In the genomic region with DNA sequence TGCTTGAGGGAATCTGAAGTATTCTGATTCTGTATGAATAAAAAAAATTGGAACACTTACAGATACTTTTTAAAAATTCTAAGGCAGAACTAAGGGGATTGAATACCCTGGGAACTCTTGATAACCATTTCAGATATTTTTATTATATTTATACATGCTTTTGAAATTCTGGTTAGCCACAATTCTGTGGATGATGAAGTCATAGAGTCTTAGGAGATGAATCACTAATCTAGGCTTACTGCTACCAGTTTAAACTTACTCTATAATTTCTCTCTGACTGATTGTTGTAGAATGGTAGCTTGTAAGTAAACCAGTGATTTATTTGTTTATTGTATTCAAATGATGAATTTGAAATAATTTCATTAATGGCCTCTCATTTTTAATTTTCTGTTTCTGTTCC, we compare ENCODE assay signal across 12 cellular contexts. TPM values are rescaled to one million over a fixed set of nuclear protein-coding genes. Genes with fewer than 3 reads are reported as not detected.
DNase-seq lines count a peak whose midpoint lies in the region; ATAC-seq and TF ChIP-seq lines count a peak whose summit lies in the region.
"Had no signal": no experiment of that assay in that cellular context is flagged by ENCODE, and none has a peak within 500 bp of the region (broad histone marks: within the 10 kb centered on the region; RNA-seq: fewer than 3 reads in every experiment).

No MANE protein-coding gene starts in this region.

- in situ Hi-C loops in mammary epithelial cell (cut with MboI; ENCODE audit: low sequenced_read_pairs in 2 of 2) = no loop called here

- H3K4me3 ChIP-seq in mammary epithelial cell (replicated peaks in 1 of 3; ENCODE audit: insufficient read depth in 1 of 3, low read depth in 2 of 3, low read length in 3 of 3) (peak overlapping the region in 1 of 3 experiments; percentile 9), esophagus muscularis mucosa (no peak overlapping the region)
- H3K4me3 ChIP-seq: coronary artery, HAP-1 had no signal

- H3K79me2 ChIP-seq in mammary epithelial cell (ENCODE audit: insufficient read depth, low read length) = no peaks in the 10 kb centered on the region

- H3K9me3 ChIP-seq in mammary epithelial cell (replicated peaks; ENCODE audit: insufficient read depth, low read length) (no peaks in the 10 kb centered on the region), esophagus muscularis mucosa (no peaks in the 10 kb centered on the region)
- H3K9me3 ChIP-seq: HAP-1 had no signal

- H3K9ac ChIP-seq in mammary epithelial cell (ENCODE audit: insufficient read depth, low read length) = no peak overlapping the region

- BruUV-seq in mammary epithelial cell (replicated peaks; lab: Mats Ljungman, UMichigan) = no TSS peak

- CTCF ChIA-PET in mammary epithelial cell (lab: Charles Lee; ENCODE audit: low non-redundant PET) = no interaction called here

- H3K27ac ChIP-seq in mammary epithelial cell (ENCODE audit: insufficient read depth, low read depth, low read length) (peak overlapping the region; percentile 63), esophagus muscularis mucosa (replicated peaks in 1 of 4) (no peak overlapping the region)

- TF ChIP-seq EP300 in esophagus muscularis mucosa (IDR thresholded peaks at IDR 0.05) = no peak

- no peak for TF ChIP-seq CTCF in AG09319 (IDR thresholded peaks at IDR 0.05; ENCODE audit: low read depth, low read length)
- no peak for TF ChIP-seq CTCF in mammary epithelial cell (conservative IDR thresholded peaks at IDR 0.05 in 1 of 2, IDR thresholded peaks at IDR 0.05 in 1 of 2; ENCODE audit: extremely low read depth in 1 of 2, insufficient read depth in 1 of 2, low read depth in 1 of 2, low read length in 2 of 2)
- TF ChIP-seq CTCF in mesothelial cell of epicardium (IDR thresholded peaks at IDR 0.05; ENCODE audit: unreplicated experiment) = no peak
- no peak for TF ChIP-seq CTCF in natural killer cell (IDR thresholded peaks at IDR 0.05)
- no peak for TF ChIP-seq CTCF in esophagus muscularis mucosa (IDR thresholded peaks at IDR 0.05)

- peak overlapping the region; percentile 39 for H3K27ac Mint-ChIP-seq in mesothelial cell of epicardium
- H3K27ac Mint-ChIP-seq in natural killer cell = no peak overlapping the region

- H3K27me3 ChIP-seq in mammary epithelial cell (ENCODE audit: insufficient read depth, low read length) (no peaks in the 10 kb centered on the region), esophagus muscularis mucosa (peaks cover 0 to 10% (median 0%) of the 10 kb centered on the region in 4 donors)

- no peaks in the 10 kb centered on the region for H4K20me1 ChIP-seq in mammary epithelial cell (ENCODE audit: insufficient read depth, low read length)

- dilution Hi-C loops in mammary epithelial cell (cut with HindIII; ENCODE audit: low sequenced_read_pairs) = no loop called here

- TF ChIP-seq POLR2A in esophagus muscularis mucosa (IDR thresholded peaks at IDR 0.05; ENCODE audit: low read depth) = no peak

- ATAC-seq in natural killer cell (no peak), HG02759 (IDR thresholded peaks at IDR 0.05; ENCODE audit: unreplicated experiment) (no peak)

- intact Hi-C loops in mammary epithelial cell (cut with micrococcal nuclease) (no loop called here), natural killer cell (cut with micrococcal nuclease) (no loop called here), esophagus muscularis mucosa (cut with DNase I) (no loop called here)

- DNase-seq in AG09319 (ENCODE audit: extremely low read depth, low read depth) (peak; percentile 58), M059J (ENCODE audit: low read depth) (peak; percentile 85), mammary epithelial cell (peak; percentile 68), mesothelial cell of epicardium (ENCODE audit: low spot score in 2 of 2, unreplicated experiment in 2 of 2) (no peak), NCI-H345 (lab: John Stamatoyannopoulos, UW) (no peak), natural killer cell (no peak), esophagus muscularis mucosa (ENCODE audit: extremely low spot score) (no peak)
- DNase-seq: DMS 273 treated with DMSO at 0.1 percent for 48 hours, T-helper 1 cell had no signal

- no peaks in the 10 kb centered on the region for H3K36me3 ChIP-seq in mammary epithelial cell (ENCODE audit: insufficient read depth, low read length)
- H3K36me3 ChIP-seq in esophagus muscularis mucosa = no peaks in the 10 kb centered on the region
- H3K36me3 ChIP-seq: HAP-1 had no signal

- no peaks in the 10 kb centered on the region for H3K36me3 Mint-ChIP-seq in mesothelial cell of epicardium
- H3K36me3 Mint-ChIP-seq in natural killer cell = no peaks in the 10 kb centered on the region

- peaks cover 20% of the 10 kb centered on the region for H3K4me1 Mint-ChIP-seq in mesothelial cell of epicardium
- no peaks in the 10 kb centered on the region for H3K4me1 Mint-ChIP-seq in natural killer cell

- H3K27me3 Mint-ChIP-seq in mesothelial cell of epicardium (ENCODE audit: low read depth) (peaks cover 2% of the 10 kb centered on the region), natural killer cell (ENCODE audit: low read depth in 2 of 2) (peaks cover 5 to 7% of the 10 kb centered on the region in 2 donors)

- H3K4me3 Mint-ChIP-seq in mesothelial cell of epicardium (no peak overlapping the region), natural killer cell (no peak overlapping the region)

- no peak overlapping the region for H2AFZ ChIP-seq in mammary epithelial cell (ENCODE audit: low read depth, low read length)

- peak overlapping the region; percentile 65 for H3K4me2 ChIP-seq in mammary epithelial cell (ENCODE audit: insufficient read depth, low read depth, low read length)

- H3K4me1 ChIP-seq in mammary epithelial cell (ENCODE audit: insufficient read depth, low read length) (peaks cover 26% of the 10 kb centered on the region), esophagus muscularis mucosa (no peaks in the 10 kb centered on the region)

- H3K9me3 Mint-ChIP-seq in mesothelial cell of epicardium (peaks cover 5% of the 10 kb centered on the region), natural killer cell (no peaks in the 10 kb centered on the region)

RNA-seq across cellular contexts. Expression of gene SLAIN2, which starts 11.4 kb away (rescaled TPM):
- 82.8 and 109 TPM in 2 replicates for total RNA-seq in M059J (2014; rRNA removed; shearing (Covaris generic))
- total RNA-seq in mammary epithelial cell = 10 to 100 TPM; 79.9 to 95.9 TPM
- 58.0 TPM for polyA plus RNA-seq in mammary epithelial cell
- 24.3 TPM for polyA minus RNA-seq in mammary epithelial cell
- 60.1 to 77.1 TPM (median 62.9 TPM) in 3 replicates for total RNA-seq in mesothelial cell of epicardium
- 100 to 1,000 TPM in 1 of 3 donors, 10 to 100 TPM in 2; 76.9 to 103 (median 98.5) TPM for total RNA-seq in natural killer cell
- total RNA-seq in esophagus muscularis mucosa = 100 to 1,000 TPM in 2 of 4 donors, 10 to 100 TPM in 2; 82.5 to 165 (median 111) TPM

Comparison
In these comparisons a context has a peak if more than half of its experiments do, and no peak if none do; other contexts are left out.
1. DNase-seq: peak in AG09319 (single experiment), M059J (single experiment) and mammary epithelial cell (single experiment); none in mesothelial cell of epicardium (0 of 2), NCI-H345 (single experiment), natural killer cell (single experiment) and esophagus muscularis mucosa (single experiment).